Comparison of ENCODE assay signal across 1 cellular context in the genomic region with DNA sequence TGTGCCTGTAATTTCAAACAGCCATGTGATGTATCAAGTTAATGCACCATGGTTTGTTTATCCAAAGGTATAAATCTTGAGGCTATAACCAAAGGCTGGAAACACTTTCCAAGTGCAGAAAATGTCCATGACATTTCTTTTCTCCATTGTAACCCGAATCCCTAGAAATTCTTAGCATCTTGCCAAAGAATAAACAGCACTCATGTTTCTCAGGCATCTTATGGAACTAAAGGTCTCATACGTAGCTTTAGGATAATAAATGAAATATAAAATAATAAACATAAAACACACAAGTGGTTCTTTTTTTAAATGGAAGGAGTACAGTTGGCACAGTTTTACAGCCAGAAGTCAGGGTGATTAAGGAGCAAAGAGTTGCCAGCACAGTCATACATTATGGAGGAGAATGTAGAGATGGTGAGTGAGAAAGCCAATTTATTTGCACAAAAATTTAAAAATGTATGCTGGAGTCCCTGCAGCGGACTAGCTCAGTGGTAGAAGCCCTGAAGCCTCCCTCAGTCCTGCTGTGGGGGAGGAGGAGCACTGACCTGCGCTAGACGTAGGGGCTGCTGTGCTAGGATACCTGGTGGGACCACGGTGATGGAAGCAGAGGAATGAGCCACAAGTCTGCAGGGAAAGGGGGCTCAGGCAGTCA.
TF ChIP-seq lines count a peak whose summit lies in the region.

No MANE protein-coding gene starts in this region.

TF ChIP-seq in HepG2, 621 proteins besides CTCF, POLR2A, EP300 and RAD21:
- TF ChIP-seq TGIF2 (CRISPR knock-in tag; IDR thresholded peaks at IDR 0.05) (no peak), KDM3A (CRISPR knock-in tag; IDR thresholded peaks at IDR 0.05; ENCODE audit: low read depth) (no peak), GATA4 (IDR thresholded peaks at IDR 0.05; ENCODE audit: borderline replicate concordance, low read depth) (no peak), MEIS2 (CRISPR knock-in tag; IDR thresholded peaks at IDR 0.05) (no peak), AHR (CRISPR knock-in tag; IDR thresholded peaks at IDR 0.05) (no peak), ZFP36L1 (CRISPR knock-in tag; IDR thresholded peaks at IDR 0.05) (no peak), ZNF749 (CRISPR knock-in tag; IDR thresholded peaks at IDR 0.05; ENCODE audit: borderline replicate concordance) (no peak), ZBTB7B (CRISPR knock-in tag; IDR thresholded peaks at IDR 0.05) (no peak), POLR2G (IDR thresholded peaks at IDR 0.05; ENCODE audit: low read depth, low read length) (no peak), ZNF713 (CRISPR knock-in tag; IDR thresholded peaks at IDR 0.05) (no peak)
- TF ChIP-seq, protein P1, sequence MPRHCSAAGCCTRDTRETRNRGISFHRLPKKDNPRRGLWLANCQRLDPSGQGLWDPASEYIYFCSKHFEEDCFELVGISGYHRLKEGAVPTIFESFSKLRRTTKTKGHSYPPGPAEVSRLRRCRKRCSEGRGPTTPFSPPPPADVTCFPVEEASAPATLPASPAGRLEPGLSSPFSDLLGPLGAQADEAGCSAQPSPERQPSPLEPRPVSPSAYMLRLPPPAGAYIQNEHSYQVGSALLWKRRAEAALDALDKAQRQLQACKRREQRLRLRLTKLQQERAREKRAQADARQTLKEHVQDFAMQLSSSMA (CRISPR knock-in tag; IDR thresholded peaks at IDR 0.05): no peak
- TF ChIP-seq, protein P2, sequence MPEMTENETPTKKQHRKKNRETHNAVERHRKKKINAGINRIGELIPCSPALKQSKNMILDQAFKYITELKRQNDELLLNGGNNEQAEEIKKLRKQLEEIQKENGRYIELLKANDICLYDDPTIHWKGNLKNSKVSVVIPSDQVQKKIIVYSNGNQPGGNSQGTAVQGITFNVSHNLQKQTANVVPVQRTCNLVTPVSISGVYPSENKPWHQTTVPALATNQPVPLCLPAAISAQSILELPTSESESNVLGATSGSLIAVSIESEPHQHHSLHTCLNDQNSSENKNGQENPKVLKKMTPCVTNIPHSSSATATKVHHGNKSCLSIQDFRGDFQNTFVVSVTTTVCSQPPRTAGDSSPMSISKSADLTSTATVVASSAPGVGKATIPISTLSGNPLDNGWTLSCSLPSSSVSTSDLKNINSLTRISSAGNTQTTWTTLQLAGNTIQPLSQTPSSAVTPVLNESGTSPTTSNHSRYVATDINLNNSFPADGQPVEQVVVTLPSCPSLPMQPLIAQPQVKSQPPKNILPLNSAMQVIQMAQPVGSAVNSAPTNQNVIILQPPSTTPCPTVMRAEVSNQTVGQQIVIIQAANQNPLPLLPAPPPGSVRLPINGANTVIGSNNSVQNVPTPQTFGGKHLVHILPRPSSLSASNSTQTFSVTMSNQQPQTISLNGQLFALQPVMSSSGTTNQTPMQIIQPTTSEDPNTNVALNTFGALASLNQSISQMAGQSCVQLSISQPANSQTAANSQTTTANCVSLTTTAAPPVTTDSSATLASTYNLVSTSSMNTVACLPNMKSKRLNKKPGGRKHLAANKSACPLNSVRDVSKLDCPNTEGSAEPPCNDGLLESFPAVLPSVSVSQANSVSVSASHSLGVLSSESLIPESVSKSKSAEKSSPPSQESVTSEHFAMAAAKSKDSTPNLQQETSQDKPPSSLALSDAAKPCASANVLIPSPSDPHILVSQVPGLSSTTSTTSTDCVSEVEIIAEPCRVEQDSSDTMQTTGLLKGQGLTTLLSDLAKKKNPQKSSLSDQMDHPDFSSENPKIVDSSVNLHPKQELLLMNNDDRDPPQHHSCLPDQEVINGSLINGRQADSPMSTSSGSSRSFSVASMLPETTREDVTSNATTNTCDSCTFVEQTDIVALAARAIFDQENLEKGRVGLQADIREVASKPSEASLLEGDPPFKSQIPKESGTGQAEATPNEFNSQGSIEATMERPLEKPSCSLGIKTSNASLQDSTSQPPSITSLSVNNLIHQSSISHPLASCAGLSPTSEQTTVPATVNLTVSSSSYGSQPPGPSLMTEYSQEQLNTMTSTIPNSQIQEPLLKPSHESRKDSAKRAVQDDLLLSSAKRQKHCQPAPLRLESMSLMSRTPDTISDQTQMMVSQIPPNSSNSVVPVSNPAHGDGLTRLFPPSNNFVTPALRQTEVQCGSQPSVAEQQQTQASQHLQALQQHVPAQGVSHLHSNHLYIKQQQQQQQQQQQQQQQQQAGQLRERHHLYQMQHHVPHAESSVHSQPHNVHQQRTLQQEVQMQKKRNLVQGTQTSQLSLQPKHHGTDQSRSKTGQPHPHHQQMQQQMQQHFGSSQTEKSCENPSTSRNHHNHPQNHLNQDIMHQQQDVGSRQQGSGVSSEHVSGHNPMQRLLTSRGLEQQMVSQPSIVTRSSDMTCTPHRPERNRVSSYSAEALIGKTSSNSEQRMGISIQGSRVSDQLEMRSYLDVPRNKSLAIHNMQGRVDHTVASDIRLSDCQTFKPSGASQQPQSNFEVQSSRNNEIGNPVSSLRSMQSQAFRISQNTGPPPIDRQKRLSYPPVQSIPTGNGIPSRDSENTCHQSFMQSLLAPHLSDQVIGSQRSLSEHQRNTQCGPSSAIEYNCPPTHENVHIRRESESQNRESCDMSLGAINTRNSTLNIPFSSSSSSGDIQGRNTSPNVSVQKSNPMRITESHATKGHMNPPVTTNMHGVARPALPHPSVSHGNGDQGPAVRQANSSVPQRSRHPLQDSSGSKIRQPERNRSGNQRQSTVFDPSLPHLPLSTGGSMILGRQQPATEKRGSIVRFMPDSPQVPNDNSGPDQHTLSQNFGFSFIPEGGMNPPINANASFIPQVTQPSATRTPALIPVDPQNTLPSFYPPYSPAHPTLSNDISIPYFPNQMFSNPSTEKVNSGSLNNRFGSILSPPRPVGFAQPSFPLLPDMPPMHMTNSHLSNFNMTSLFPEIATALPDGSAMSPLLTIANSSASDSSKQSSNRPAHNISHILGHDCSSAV (CRISPR knock-in tag; IDR thresholded peaks at IDR 0.05; ENCODE audit: borderline replicate concordance): no peak
- TF ChIP-seq, protein P3, sequence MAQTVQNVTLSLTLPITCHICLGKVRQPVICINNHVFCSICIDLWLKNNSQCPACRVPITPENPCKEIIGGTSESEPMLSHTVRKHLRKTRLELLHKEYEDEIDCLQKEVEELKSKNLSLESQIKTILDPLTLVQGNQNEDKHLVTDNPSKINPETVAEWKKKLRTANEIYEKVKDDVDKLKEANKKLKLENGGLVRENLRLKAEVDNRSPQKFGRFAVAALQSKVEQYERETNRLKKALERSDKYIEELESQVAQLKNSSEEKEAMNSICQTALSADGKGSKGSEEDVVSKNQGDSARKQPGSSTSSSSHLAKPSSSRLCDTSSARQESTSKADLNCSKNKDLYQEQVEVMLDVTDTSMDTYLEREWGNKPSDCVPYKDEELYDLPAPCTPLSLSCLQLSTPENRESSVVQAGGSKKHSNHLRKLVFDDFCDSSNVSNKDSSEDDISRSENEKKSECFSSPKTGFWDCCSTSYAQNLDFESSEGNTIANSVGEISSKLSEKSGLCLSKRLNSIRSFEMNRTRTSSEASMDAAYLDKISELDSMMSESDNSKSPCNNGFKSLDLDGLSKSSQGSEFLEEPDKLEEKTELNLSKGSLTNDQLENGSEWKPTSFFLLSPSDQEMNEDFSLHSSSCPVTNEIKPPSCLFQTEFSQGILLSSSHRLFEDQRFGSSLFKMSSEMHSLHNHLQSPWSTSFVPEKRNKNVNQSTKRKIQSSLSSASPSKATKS (CRISPR knock-in tag; IDR thresholded peaks at IDR 0.05): no peak
TF ChIP-seq in HepG2: peak in this region for 0.
